Comparison of ENCODE assay signal across 24 cellular contexts in the genomic region with DNA sequence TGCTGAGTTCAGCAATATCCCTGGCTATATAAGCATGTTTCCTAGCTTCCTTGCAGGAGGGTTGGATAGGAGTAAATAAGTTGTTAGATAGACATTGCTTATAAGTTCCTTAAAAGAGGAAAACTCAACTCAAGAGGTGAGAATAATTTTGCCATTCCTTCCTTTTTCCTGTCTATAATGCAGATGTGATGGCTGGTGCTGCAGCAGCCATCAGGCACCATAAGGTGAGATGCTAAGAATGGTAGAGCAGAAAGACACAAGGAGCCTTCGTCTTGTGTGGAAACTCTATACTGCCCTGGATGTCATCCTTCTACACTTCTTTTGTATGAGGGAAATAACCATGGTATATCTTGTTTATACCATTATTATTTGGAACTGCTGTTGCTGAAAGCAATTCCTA.
DNase-seq lines count a peak whose midpoint lies in the region; ATAC-seq, FAIRE-seq and TF ChIP-seq lines count a peak whose summit lies in the region.
"Had no signal": no experiment of that assay in that cellular context is flagged by ENCODE, and none has a peak within 500 bp of the region (broad histone marks: within the 10 kb centered on the region; RNA-seq: fewer than 3 reads in every experiment).

No MANE protein-coding gene starts in this region.

- H2AFZ ChIP-seq in GM12878 (ENCODE audit: control insufficient read depth, low read depth, low read length) (no peak overlapping the region), H1 (ENCODE audit: low read length) (no peak overlapping the region)

- H2BK20ac ChIP-seq in H1 (ENCODE audit: low read length) = no peak overlapping the region

- H3K23me2 ChIP-seq in H1 (ENCODE audit: low read depth, low read length) = peaks cover 10% of the 10 kb centered on the region; the same call in 1 of the 2 replicates

- H4K91ac ChIP-seq in H1 (replicated peaks; ENCODE audit: insufficient read length, low read length) = no peak overlapping the region

- H4K20me1 ChIP-seq in GM12878 (ENCODE audit: control insufficient read depth, insufficient read depth) (no peaks in the 10 kb centered on the region), H1 (replicated peaks in 1 of 2; ENCODE audit: control insufficient read depth in 1 of 2, insufficient read depth in 2 of 2, low read length in 2 of 2) (peaks cover 3 to 8% of the 10 kb centered on the region in 2 experiments)
- H4K20me1 ChIP-seq: BLaER1 had no signal

- no peaks in the 10 kb centered on the region for H3K27me3 ChIP-seq in GM12878 (replicated peaks in 1 of 2; ENCODE audit: control insufficient read depth in 2 of 2, insufficient read depth in 2 of 2, low read length in 1 of 2)
- H3K27me3 ChIP-seq in H1 (replicated peaks in 1 of 4; ENCODE audit: control insufficient read depth in 3 of 4, extremely low read depth in 1 of 4, insufficient read depth in 3 of 4, low read length in 3 of 4) = no peaks in the 10 kb centered on the region
- H3K27me3 ChIP-seq: BE2C, BLaER1 had no signal

- no peak for TF ChIP-seq EP300 in GM12878 (IDR thresholded peaks at IDR 0.05; ENCODE audit: borderline replicate concordance in 1 of 2, control insufficient read depth in 1 of 2, low read depth in 2 of 2, low read length in 2 of 2)
- no peak for TF ChIP-seq EP300 in H1 (IDR thresholded peaks at IDR 0.05; ENCODE audit: borderline replicate concordance in 1 of 2, low read depth in 2 of 2, low read length in 2 of 2)

- FAIRE-seq in GM12878 (lab: Jason Lieb, UNC) (no peak), H1 (lab: Jason Lieb, UNC) (no peak)
- FAIRE-seq: A204.1, GM12891, GM19239 had no signal

- in situ Hi-C loops in GM12878 (cut with MboI) = no loop called here

- no TSS peak for BruUV-seq in GM12878 (replicated peaks; lab: Mats Ljungman, UMichigan)

- H4K5ac ChIP-seq in H1 (ENCODE audit: insufficient read length, low read depth, low read length) = no peak overlapping the region

- H3K56ac ChIP-seq in H1 (replicated peaks; ENCODE audit: insufficient read length, low read depth, low read length) = no peak overlapping the region

- H3K79me2 ChIP-seq in GM12878 (ENCODE audit: control insufficient read depth, insufficient read depth, low read length) = no peaks in the 10 kb centered on the region
- no peaks in the 10 kb centered on the region for H3K79me2 ChIP-seq in H1 (ENCODE audit: control insufficient read depth in 1 of 2, insufficient read depth in 2 of 2, low read length in 2 of 2)

- H3K18ac ChIP-seq in H1 (ENCODE audit: extremely low read depth, low read length) = no peak overlapping the region

- H3K4me1 ChIP-seq in GM12878 (ENCODE audit: control insufficient read depth, insufficient read depth, low read length) (peaks cover 19% of the 10 kb centered on the region), H1 (replicated peaks in 1 of 4; ENCODE audit: control insufficient read depth in 3 of 4, insufficient read depth in 4 of 4, low read length in 3 of 4) (no peaks in the 10 kb centered on the region; a peak in 1 of 7 replicates)
- H3K4me1 ChIP-seq: BLaER1 had no signal

- no peak overlapping the region for H3K4me3 ChIP-seq in GM12878
- no peak overlapping the region for H3K4me3 ChIP-seq in H1 (ENCODE audit: extremely low read depth in 1 of 4, insufficient read depth in 2 of 4, low read depth in 3 of 4, low read length in 4 of 4)
- H3K4me3 ChIP-seq: BLaER1 had no signal

- RAD21 ChIA-PET in GM12878 (lab: Charles Lee; ENCODE audit: unreplicated experiment) = interaction anchor here (2.0 kb wide), 1 partner anchor 54 kb away, joined by 8 read pairs; no protein-coding TSS in a partner anchor

- H2BK5ac ChIP-seq in H1 (ENCODE audit: low read depth, low read length) = no peak overlapping the region

- ATAC-seq in GM12878 (no peak), HG03280 (IDR thresholded peaks at IDR 0.05; ENCODE audit: unreplicated experiment) (no peak)

- no peaks in the 10 kb centered on the region for H3K36me3 ChIP-seq in GM12878 (ENCODE audit: control insufficient read depth in 2 of 2, insufficient read depth in 2 of 2, low read length in 1 of 2)
- no peaks in the 10 kb centered on the region; a peak in 3 of 8 replicates for H3K36me3 ChIP-seq in H1 (ENCODE audit: control insufficient read depth in 2 of 4, insufficient read depth in 4 of 4, low read length in 3 of 4)

- no peak overlapping the region for H4K8ac ChIP-seq in H1 (ENCODE audit: extremely low read depth, insufficient read depth, low read length)

- TF ChIP-seq CTCF in GM12878 (IDR thresholded peaks at IDR 0.05 in 2 of 3, conservative IDR thresholded peaks at IDR 0.05 in 1 of 3; ENCODE audit: control insufficient read depth in 2 of 3, extremely low read depth in 1 of 3, insufficient read depth in 1 of 3, low read depth in 3 of 3, low read length in 3 of 3) (no peak), H1 (IDR thresholded peaks at IDR 0.05; ENCODE audit: control extremely low read depth in 1 of 3, insufficient read depth in 1 of 3, low read depth in 1 of 3, low read length in 3 of 3) (no peak)

- no peaks in the 10 kb centered on the region; the same call in 1 of the 2 replicates for H3K79me1 ChIP-seq in H1 (ENCODE audit: low read depth, low read length)

- TF ChIP-seq RAD21 in GM12878 (IDR thresholded peaks at IDR 0.05; ENCODE audit: insufficient read depth, low read depth, low read length) = no peak
- no peak for TF ChIP-seq RAD21 in H1 (IDR thresholded peaks at IDR 0.05 in 1 of 2, conservative IDR thresholded peaks at IDR 0.05 in 1 of 2; ENCODE audit: low read depth in 2 of 2, low read length in 2 of 2)

- H2AK5ac ChIP-seq in H1 (ENCODE audit: low read depth, low read length) = no peak overlapping the region

- H2BK15ac ChIP-seq in H1 (ENCODE audit: low read length) = no peak overlapping the region

- no peak overlapping the region for H2BK12ac ChIP-seq in H1 (ENCODE audit: low read depth, low read length)

- 96% methylated on average over 1 of the region's 1 CpG for WGBS in GM12878 (ENCODE audit: insufficient coverage, insufficient replicate concordance, low lambda C conversion rate, missing lambda C conversion rate)
- 92% methylated on average over 1 of the region's 1 CpG; no CpG with 5 or more reads in 1 of the 2 experiments for WGBS in H1 (ENCODE audit: extremely low coverage in 1 of 2, insufficient coverage in 1 of 2, insufficient read length in 1 of 2, insufficient replicate concordance in 2 of 2, low coverage in 1 of 2, low lambda C conversion rate in 2 of 2, missing lambda C conversion rate in 1 of 2), 2 experiments

- SMC1A ChIA-PET in GM12878 (lab: Charles Lee; ENCODE audit: uncharacterized antibody, unreplicated experiment) = interaction anchor here (1.1 to 1.4 kb wide), 2 partner anchors 54 to 166 kb away, joined by 4 to 5 read pairs; no protein-coding TSS in a partner anchor

- no peak overlapping the region for H2BK120ac ChIP-seq in H1 (replicated peaks; ENCODE audit: low read depth, low read length)

- intact Hi-C loops in GM12878 (cut with micrococcal nuclease; ENCODE audit: unreplicated experiment) = no loop called here

- no peak for DNase-seq in GM12878 (ENCODE audit: low read depth, low spot score)
- DNase-seq in H1 (ENCODE audit: low read depth in 1 of 2, low spot score in 2 of 2) = no peak
- DNase-seq in globus pallidus (ENCODE audit: low spot score) = no peak
- DNase-seq in MV-4-11 (lab: John Stamatoyannopoulos, UW) = no peak
- DNase-seq: 8988T; ACHN; BE2C; C1 segment of cervical spinal cord; CD4-positive, alpha-beta memory T cell; CD4-positive, CD25-positive, alpha-beta regulatory T cell; CD8-positive, alpha-beta memory T cell; COR-L47; DMS 273 treated with DMSO at 0.1 percent for 48 hours; DMS153; DMS53; DMS79; DND-41; EL; GDM1 had no signal

- H3K9me3 ChIP-seq in GM12878 (replicated peaks; ENCODE audit: control insufficient read depth, insufficient read depth, low read length) (no peaks in the 10 kb centered on the region), H1 (ENCODE audit: insufficient read depth in 2 of 2, low read depth in 1 of 2, low read length in 1 of 2) (no peaks in the 10 kb centered on the region)
- H3K9me3 ChIP-seq: BE2C had no signal

- no peak overlapping the region for H3K14ac ChIP-seq in H1 (ENCODE audit: insufficient read length)

- H3K27ac ChIP-seq in GM12878 (ENCODE audit: control insufficient read depth, insufficient read depth) (no peak overlapping the region), H1 (ENCODE audit: low read depth, low read length) (no peak overlapping the region)
- H3K27ac ChIP-seq: BLaER1 had no signal

- H3K9ac ChIP-seq in GM12878 (ENCODE audit: control insufficient read depth, insufficient read depth, low read length) (no peak overlapping the region), H1 (replicated peaks in 1 of 4; ENCODE audit: extremely low read depth in 1 of 4, low read depth in 3 of 4, low read length in 3 of 4) (no peak overlapping the region)
- H3K9ac ChIP-seq: BLaER1 had no signal

- no peak overlapping the region for H3K23ac ChIP-seq in H1 (ENCODE audit: insufficient read length)

- TF ChIP-seq POLR2A in GM12878 (IDR thresholded peaks at IDR 0.05; ENCODE audit: low read depth, low read length) (no peak), H1 (IDR thresholded peaks at IDR 0.05; ENCODE audit: control extremely low read depth in 1 of 2, low read depth in 2 of 2, low read length in 2 of 2) (no peak)

- CTCF ChIA-PET in GM12878 (lab: Yijun Ruan, JAX) = interaction anchor here (0.8 kb wide), 1 partner anchor 283 kb away, joined by 3 read pairs; no protein-coding TSS in a partner anchor
- CTCF ChIA-PET in H1 (lab: Charles Lee; ENCODE audit: partially characterized antibody) = interaction anchor here (1.1 to 1.2 kb wide), 2 partner anchors 27 to 54 kb away, joined by 3 read pairs; no protein-coding TSS in a partner anchor

- H3K4me2 ChIP-seq in GM12878 (ENCODE audit: control insufficient read depth, insufficient read depth) = no peak overlapping the region
- no peak overlapping the region for H3K4me2 ChIP-seq in H1 (ENCODE audit: insufficient read depth in 1 of 2, low read depth in 2 of 2, low read length in 2 of 2)
- H3K4me2 ChIP-seq: BLaER1 had no signal

- no peak overlapping the region for H3K4ac ChIP-seq in H1 (replicated peaks; ENCODE audit: insufficient read length, low read depth, low read length)

- POLR2A ChIA-PET in GM12878 (lab: Charles Lee) = no interaction called here
- POLR2A ChIA-PET in H1 (lab: Charles Lee; ENCODE audit: partially characterized antibody) = interaction anchor here (1.1 kb wide), 1 partner anchor 9 kb away, joined by 3 read pairs; no protein-coding TSS in a partner anchor

TF ChIP-seq in GM12878, 131 proteins besides CTCF, POLR2A, EP300 and RAD21 (continues in another document):
- TF ChIP-seq ZNF217 (IDR thresholded peaks at IDR 0.05) = peak; percentile 51; the same call in 1 of the 2 replicates

TF ChIP-seq in H1, 55 proteins besides CTCF, POLR2A, EP300 and RAD21:
- TF ChIP-seq KDM1A (IDR thresholded peaks at IDR 0.05; ENCODE audit: borderline replicate concordance, low read length) (peak; percentile 37; the same call in 1 of the 2 replicates), SRF (IDR thresholded peaks at IDR 0.05; ENCODE audit: low read depth, low read length) (no peak)

Comparison
In these comparisons a context has a peak if more than half of its experiments do, and no peak if none do; other contexts are left out.
1. Of the 37 proteins assayed by ChIP-seq in both GM12878 and H1: peak only in GM12878: none; only in H1: KDM1A; in both: none; in neither: 36.